1 cellular context compared by ENCODE assay signal in genomic region chr14:94346073-94346786, GRCh38.
A peak's percentile ranks its signal among the peaks of the same experiment; 100 is the strongest.
TF ChIP-seq lines count a peak whose summit lies in the region.

No MANE protein-coding gene starts in this region.

TF ChIP-seq in HepG2, 621 proteins besides CTCF, POLR2A, EP300 and RAD21:
- 0 out of 2 replicates have a peak, but pooled peaks have one; percentile 27 for TF ChIP-seq ZFX (CRISPR knock-in tag; IDR thresholded peaks at IDR 0.05; ENCODE audit: low read depth)
- TF ChIP-seq BHLHE40 (IDR thresholded peaks at IDR 0.05; ENCODE audit: low read length): 0 out of 2 replicates have a peak, but pooled peaks have one; percentile 40
- peak; percentile 49; the same call in 1 of the 2 replicates for TF ChIP-seq ZBTB3 (CRISPR knock-in tag; IDR thresholded peaks at IDR 0.05; ENCODE audit: borderline replicate concordance, low read depth)
- TF ChIP-seq ZNF687 (CRISPR knock-in tag; IDR thresholded peaks at IDR 0.05): peak; percentile 39
- 0 out of 2 replicates have a peak, but pooled peaks have one; percentile 21 for TF ChIP-seq ZBTB38 (CRISPR knock-in tag; IDR thresholded peaks at IDR 0.05)
- 0 out of 2 replicates have a peak, but pooled peaks have one; percentile 52 for TF ChIP-seq ZNF343 (CRISPR knock-in tag; IDR thresholded peaks at IDR 0.05)
